Comparison of ENCODE assay signal across 1 cellular context in the genomic region with DNA sequence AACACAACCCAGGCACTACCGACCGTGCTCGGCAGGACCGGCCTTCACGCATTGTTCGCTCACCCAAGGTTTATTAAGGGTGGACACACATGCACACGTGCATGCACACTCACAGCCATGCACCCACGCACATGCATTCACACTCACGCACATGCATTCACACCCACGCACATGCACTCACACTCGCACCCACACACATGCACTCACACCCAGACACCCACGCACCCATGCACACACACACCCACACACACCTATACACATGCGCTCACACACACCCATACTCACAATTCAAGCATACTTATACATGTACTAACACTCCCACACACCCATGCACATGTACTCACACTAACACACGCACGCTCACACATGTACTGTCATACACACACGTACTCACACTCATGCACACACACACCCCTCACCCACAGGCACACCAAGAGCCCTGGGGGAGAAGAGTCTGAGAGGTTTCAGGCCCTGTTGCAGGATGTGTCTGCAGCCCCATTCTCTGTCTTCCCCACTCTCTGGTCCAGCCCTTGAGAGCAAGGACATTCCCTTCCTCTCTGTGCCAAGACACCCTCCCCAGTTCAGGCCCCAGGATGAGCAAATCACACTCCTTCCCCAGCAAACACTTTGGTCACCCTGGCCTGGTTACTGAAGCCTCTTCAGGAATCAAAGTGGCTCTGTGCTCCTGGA.
TF ChIP-seq lines count a peak whose summit lies in the region.

No MANE protein-coding gene starts in this region.

TF ChIP-seq in GM23338, 12 proteins besides CTCF, POLR2A, EP300 and RAD21 (continued from another document):
- TF ChIP-seq, protein P1, sequence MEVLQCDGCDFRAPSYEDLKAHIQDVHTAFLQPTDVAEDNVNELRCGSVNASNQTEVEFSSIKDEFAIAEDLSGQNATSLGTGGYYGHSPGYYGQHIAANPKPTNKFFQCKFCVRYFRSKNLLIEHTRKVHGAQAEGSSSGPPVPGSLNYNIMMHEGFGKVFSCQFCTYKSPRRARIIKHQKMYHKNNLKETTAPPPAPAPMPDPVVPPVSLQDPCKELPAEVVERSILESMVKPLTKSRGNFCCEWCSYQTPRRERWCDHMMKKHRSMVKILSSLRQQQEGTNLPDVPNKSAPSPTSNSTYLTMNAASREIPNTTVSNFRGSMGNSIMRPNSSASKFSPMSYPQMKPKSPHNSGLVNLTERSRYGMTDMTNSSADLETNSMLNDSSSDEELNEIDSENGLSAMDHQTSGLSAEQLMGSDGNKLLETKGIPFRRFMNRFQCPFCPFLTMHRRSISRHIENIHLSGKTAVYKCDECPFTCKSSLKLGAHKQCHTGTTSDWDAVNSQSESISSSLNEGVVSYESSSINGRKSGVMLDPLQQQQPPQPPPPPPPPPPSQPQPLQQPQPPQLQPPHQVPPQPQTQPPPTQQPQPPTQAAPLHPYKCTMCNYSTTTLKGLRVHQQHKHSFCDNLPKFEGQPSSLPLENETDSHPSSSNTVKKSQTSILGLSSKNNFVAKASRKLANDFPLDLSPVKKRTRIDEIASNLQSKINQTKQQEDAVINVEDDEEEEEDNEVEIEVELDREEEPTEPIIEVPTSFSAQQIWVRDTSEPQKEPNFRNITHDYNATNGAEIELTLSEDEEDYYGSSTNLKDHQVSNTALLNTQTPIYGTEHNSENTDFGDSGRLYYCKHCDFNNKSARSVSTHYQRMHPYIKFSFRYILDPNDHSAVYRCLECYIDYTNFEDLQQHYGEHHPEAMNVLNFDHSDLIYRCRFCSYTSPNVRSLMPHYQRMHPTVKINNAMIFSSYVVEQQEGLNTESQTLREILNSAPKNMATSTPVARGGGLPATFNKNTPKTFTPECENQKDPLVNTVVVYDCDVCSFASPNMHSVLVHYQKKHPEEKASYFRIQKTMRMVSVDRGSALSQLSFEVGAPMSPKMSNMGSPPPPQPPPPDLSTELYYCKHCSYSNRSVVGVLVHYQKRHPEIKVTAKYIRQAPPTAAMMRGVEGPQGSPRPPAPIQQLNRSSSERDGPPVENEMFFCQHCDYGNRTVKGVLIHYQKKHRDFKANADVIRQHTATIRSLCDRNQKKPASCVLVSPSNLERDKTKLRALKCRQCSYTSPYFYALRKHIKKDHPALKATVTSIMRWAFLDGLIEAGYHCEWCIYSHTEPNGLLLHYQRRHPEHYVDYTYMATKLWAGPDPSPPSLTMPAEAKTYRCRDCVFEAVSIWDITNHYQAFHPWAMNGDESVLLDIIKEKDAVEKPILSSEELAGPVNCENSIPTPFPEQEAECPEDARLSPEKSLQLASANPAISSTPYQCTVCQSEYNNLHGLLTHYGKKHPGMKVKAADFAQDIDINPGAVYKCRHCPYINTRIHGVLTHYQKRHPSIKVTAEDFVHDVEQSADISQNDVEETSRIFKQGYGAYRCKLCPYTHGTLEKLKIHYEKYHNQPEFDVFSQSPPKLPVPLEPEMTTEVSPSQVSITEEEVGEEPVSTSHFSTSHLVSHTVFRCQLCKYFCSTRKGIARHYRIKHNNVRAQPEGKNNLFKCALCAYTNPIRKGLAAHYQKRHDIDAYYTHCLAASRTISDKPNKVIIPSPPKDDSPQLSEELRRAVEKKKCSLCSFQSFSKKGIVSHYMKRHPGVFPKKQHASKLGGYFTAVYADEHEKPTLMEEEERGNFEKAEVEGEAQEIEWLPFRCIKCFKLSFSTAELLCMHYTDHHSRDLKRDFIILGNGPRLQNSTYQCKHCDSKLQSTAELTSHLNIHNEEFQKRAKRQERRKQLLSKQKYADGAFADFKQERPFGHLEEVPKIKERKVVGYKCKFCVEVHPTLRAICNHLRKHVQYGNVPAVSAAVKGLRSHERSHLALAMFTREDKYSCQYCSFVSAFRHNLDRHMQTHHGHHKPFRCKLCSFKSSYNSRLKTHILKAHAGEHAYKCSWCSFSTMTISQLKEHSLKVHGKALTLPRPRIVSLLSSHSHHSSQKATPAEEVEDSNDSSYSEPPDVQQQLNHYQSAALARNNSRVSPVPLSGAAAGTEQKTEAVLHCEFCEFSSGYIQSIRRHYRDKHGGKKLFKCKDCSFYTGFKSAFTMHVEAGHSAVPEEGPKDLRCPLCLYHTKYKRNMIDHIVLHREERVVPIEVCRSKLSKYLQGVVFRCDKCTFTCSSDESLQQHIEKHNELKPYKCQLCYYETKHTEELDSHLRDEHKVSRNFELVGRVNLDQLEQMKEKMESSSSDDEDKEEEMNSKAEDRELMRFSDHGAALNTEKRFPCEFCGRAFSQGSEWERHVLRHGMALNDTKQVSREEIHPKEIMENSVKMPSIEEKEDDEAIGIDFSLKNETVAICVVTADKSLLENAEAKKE (CRISPR knock-in tag; IDR thresholded peaks at IDR 0.05): no peak
- TF ChIP-seq EZH2 (IDR thresholded peaks at IDR 0.05; ENCODE audit: low read depth, unreplicated experiment) (no peak), CREB1 (CRISPR knock-in tag; IDR thresholded peaks at IDR 0.05; ENCODE audit: low read depth) (no peak), POLR2AphosphoS5 (IDR thresholded peaks at IDR 0.05; ENCODE audit: low read depth) (no peak), NANOG (IDR thresholded peaks at IDR 0.05; ENCODE audit: borderline replicate concordance) (no peak)
